1 cellular context compared by ENCODE assay signal in genomic region chr1:56360021-56360420, GRCh38.
TF ChIP-seq lines count a peak whose summit lies in the region.

No MANE protein-coding gene starts in this region.

TF ChIP-seq in GM23338, 12 proteins besides CTCF, POLR2A, EP300 and RAD21 (continued from another document):
- TF ChIP-seq ETS1 (IDR thresholded peaks at IDR 0.05) (no peak), EZH2phosphoT487 (IDR thresholded peaks at IDR 0.05; ENCODE audit: unreplicated experiment) (no peak), NANOG (IDR thresholded peaks at IDR 0.05; ENCODE audit: borderline replicate concordance) (no peak)
